Comparison of ENCODE assay signal across 17 cellular contexts in genomic region chr1:234870582-234870981, GRCh38.
DNase-seq lines count a peak whose midpoint lies in the region; ATAC-seq and TF ChIP-seq lines count a peak whose summit lies in the region.
"Had no signal": no experiment of that assay in that cellular context is flagged by ENCODE, and none has a peak within 500 bp of the region (broad histone marks: within the 10 kb centered on the region; RNA-seq: fewer than 3 reads in every experiment).

No MANE protein-coding gene starts in this region.

- H2BK5ac ChIP-seq in mesenchymal stem cell (ENCODE audit: low read depth, low read length, poor library complexity, severe bottlenecking): no peak overlapping the region

- H3K4me1 Mint-ChIP-seq in CD8-positive, alpha-beta memory T cell: peaks cover 6 to 12% (median 12%) of the 10 kb centered on the region in 3 donors

- H3K27me3 ChIP-seq in CD8-positive, alpha-beta memory T cell (ENCODE audit: insufficient read depth, low read length, poor library complexity, severe bottlenecking): no peaks in the 10 kb centered on the region
- H3K27me3 ChIP-seq in Panc1 (ENCODE audit: control insufficient read depth, insufficient read depth, low read length) (no peaks in the 10 kb centered on the region), mesenchymal stem cell (ENCODE audit: control insufficient read depth in 1 of 2, insufficient read depth in 1 of 2, low read length in 2 of 2) (no peaks in the 10 kb centered on the region), prostate gland (replicated peaks; ENCODE audit: insufficient read depth) (no peaks in the 10 kb centered on the region)

- no peak overlapping the region for H2AFZ ChIP-seq in mesenchymal stem cell (ENCODE audit: low read depth, low read length)

- H2BK120ac ChIP-seq in mesenchymal stem cell (ENCODE audit: low read depth, low read length): no peak overlapping the region

- no peak overlapping the region for H3K18ac ChIP-seq in mesenchymal stem cell (ENCODE audit: low read depth in 1 of 2, low read length in 2 of 2)

- peak overlapping the region; percentile 22 for H3K27ac ChIP-seq in CD8-positive, alpha-beta memory T cell (ENCODE audit: low read depth, low read length)
- H3K27ac ChIP-seq in Panc1 (ENCODE audit: low read length) (peak overlapping the region; percentile 90), mesenchymal stem cell (ENCODE audit: low read length, poor library complexity, severe bottlenecking) (no peak overlapping the region), prostate gland (no peak overlapping the region)
- H3K27ac ChIP-seq: SK-N-MC had no signal

- in situ Hi-C loops in Panc1 (cut with HindIII; ENCODE audit: low pct_unique_long_range_greater_than_20kb, low sequenced_read_pairs): no loop called here

- intact Hi-C loops in Panc1 (cut with micrococcal nuclease; ENCODE audit: unreplicated experiment): loop anchor here (10.0 kb wide), 2 partner anchors 204 to 256 kb away; partner anchors contain the start of gene IRF2BP2
- intact Hi-C loops in prostate gland (cut with DNase I): no loop called here

- no peak overlapping the region for H3K9ac ChIP-seq in mesenchymal stem cell (ENCODE audit: low read length)

- H3K23ac ChIP-seq in mesenchymal stem cell (ENCODE audit: low read length in 2 of 2): no peak overlapping the region

- H3K4me3 Mint-ChIP-seq in CD8-positive, alpha-beta memory T cell: no peak overlapping the region
- H3K4me3 Mint-ChIP-seq: B cell; CD4-positive, alpha-beta T cell had no signal

- no peaks in the 10 kb centered on the region for H3K79me1 ChIP-seq in mesenchymal stem cell (replicated peaks; ENCODE audit: low read length, poor library complexity, severe bottlenecking)

- H3K4ac ChIP-seq in mesenchymal stem cell (ENCODE audit: low read depth in 1 of 2, low read length in 2 of 2): no peak overlapping the region

- DNase-seq in NCI-H82 (lab: John Stamatoyannopoulos, UW) (peak; percentile 23), NCI-H82 treated with DMSO at 0.1 percent for 48 hours (lab: John Stamatoyannopoulos, UW; ENCODE audit: unreplicated experiment) (no peak), Panc1 (ENCODE audit: low read depth, low spot score) (no peak), mesenchymal stem cell (no peak), pons (ENCODE audit: low spot score) (no peak), cortex of kidney (lab: John Stamatoyannopoulos, UW) (no peak), prostate gland (ENCODE audit: low spot score) (no peak)
- DNase-seq in CD8-positive, alpha-beta memory T cell: no peak
- DNase-seq: 8988T; CD4-positive, alpha-beta T cell; GOT3; KG1; NCI-H187 treated with DMSO at 0.1 percent for 48 hours; NCI-H226; SHP77 had no signal

- H3K27ac Mint-ChIP-seq in CD8-positive, alpha-beta memory T cell: peak overlapping the region in 1 of 8 donors; percentile 88
- H3K27ac Mint-ChIP-seq: B cell; CD4-positive, alpha-beta T cell had no signal

- no peak for TF ChIP-seq POLR2A in prostate gland (IDR thresholded peaks at IDR 0.05)

- H3K27me3 Mint-ChIP-seq in CD8-positive, alpha-beta memory T cell: no peaks in the 10 kb centered on the region
- H3K27me3 Mint-ChIP-seq: B cell; CD4-positive, alpha-beta T cell had no signal

- no peaks in the 10 kb centered on the region for H3K9me3 ChIP-seq in CD8-positive, alpha-beta memory T cell (ENCODE audit: low read length)
- no peaks in the 10 kb centered on the region for H3K9me3 ChIP-seq in Panc1 (ENCODE audit: control insufficient read depth, insufficient read depth, low read depth, low read length)
- peaks cover 1% of the 10 kb centered on the region for H3K9me3 ChIP-seq in mesenchymal stem cell (ENCODE audit: control insufficient read depth, low read length)
- H3K9me3 ChIP-seq in prostate gland: no peaks in the 10 kb centered on the region

- H4K91ac ChIP-seq in mesenchymal stem cell (ENCODE audit: low read length): peak overlapping the region; percentile 28

- no peaks in the 10 kb centered on the region for H3K9me3 Mint-ChIP-seq in CD8-positive, alpha-beta memory T cell
- H3K9me3 Mint-ChIP-seq: CD4-positive, alpha-beta T cell had no signal

- H3K4me1 ChIP-seq in CD8-positive, alpha-beta memory T cell (ENCODE audit: insufficient read depth, low read length): no peaks in the 10 kb centered on the region
- H3K4me1 ChIP-seq in Panc1 (ENCODE audit: control insufficient read depth, insufficient read depth, low read length) (peaks cover 63% of the 10 kb centered on the region), mesenchymal stem cell (ENCODE audit: control insufficient read depth, insufficient read depth, low read depth, low read length) (peaks cover 23% of the 10 kb centered on the region), prostate gland (replicated peaks) (no peaks in the 10 kb centered on the region)

- TF ChIP-seq CTCF in Panc1 (IDR thresholded peaks at IDR 0.05) (no peak), prostate gland (IDR thresholded peaks at IDR 0.05) (no peak)

- 89% methylated on average over 7 of the region's 7 CpGs for WGBS in mesenchymal stem cell
- 92% methylated on average over 7 of the region's 7 CpGs for WGBS in prostate gland

- peak; percentile 33; the same call in 1 of the 2 replicates for ATAC-seq in Panc1

- peak overlapping the region; percentile 2 for H2BK15ac ChIP-seq in mesenchymal stem cell (ENCODE audit: low read depth, poor library complexity, severe bottlenecking)

- POLR2A ChIA-PET in CD8-positive, alpha-beta memory T cell (lab: Charles Lee): no interaction called here
- POLR2A ChIA-PET in Panc1 (lab: Charles Lee): interaction anchor here (0.6 kb wide), 1 partner anchor 46 kb away, joined by 3 read pairs; no protein-coding TSS in a partner anchor

- H2BK12ac ChIP-seq in mesenchymal stem cell (ENCODE audit: low read length in 2 of 2): peak overlapping the region; percentile 20 to 21

- CTCF ChIA-PET in CD8-positive, alpha-beta memory T cell (lab: Charles Lee): no interaction called here
- CTCF ChIA-PET in Panc1 (lab: Charles Lee): no interaction called here

- H3K4me3 ChIP-seq in CD8-positive, alpha-beta memory T cell (ENCODE audit: low read length): no peak overlapping the region
- H3K4me3 ChIP-seq in Panc1 (ENCODE audit: low read depth in 2 of 2, low read length in 2 of 2) (no peak overlapping the region), mesenchymal stem cell (ENCODE audit: insufficient read depth in 1 of 2, low read depth in 1 of 2, low read length in 2 of 2) (no peak overlapping the region), prostate gland (no peak overlapping the region)
- H3K4me3 ChIP-seq: SK-N-MC had no signal

- H3K36me3 ChIP-seq in CD8-positive, alpha-beta memory T cell (ENCODE audit: insufficient read depth, low read length): no peaks in the 10 kb centered on the region
- H3K36me3 ChIP-seq in Panc1 (ENCODE audit: control insufficient read depth, insufficient read depth, low read length): no peaks in the 10 kb centered on the region
- H3K36me3 ChIP-seq in mesenchymal stem cell (ENCODE audit: control insufficient read depth in 1 of 2, insufficient read depth in 2 of 2, low read depth in 1 of 2, low read length in 2 of 2): no peaks in the 10 kb centered on the region
- H3K36me3 ChIP-seq in prostate gland: no peaks in the 10 kb centered on the region

- H3K36me3 Mint-ChIP-seq in CD8-positive, alpha-beta memory T cell: no peaks in the 10 kb centered on the region

- no peak overlapping the region for H3K14ac ChIP-seq in mesenchymal stem cell (ENCODE audit: low read length in 2 of 2)

- peak overlapping the region; percentile 43 for H4K8ac ChIP-seq in mesenchymal stem cell (ENCODE audit: low read length)

- no TSS peak for BruUV-seq in Panc1 (replicated peaks; lab: Mats Ljungman, UMichigan)

- no peak overlapping the region for H3K4me2 ChIP-seq in mesenchymal stem cell (ENCODE audit: low read length, poor library complexity, severe bottlenecking)

- H2AK5ac ChIP-seq in mesenchymal stem cell (ENCODE audit: low read length, severe bottlenecking): peak overlapping the region; percentile 67

Comparison
In these comparisons a context has a peak if more than half of its experiments do, and no peak if none do; other contexts are left out.
1. H3K27ac ChIP-seq: peak in CD8-positive, alpha-beta memory T cell (single experiment) and Panc1 (single experiment); none in mesenchymal stem cell (single experiment) and prostate gland (0 of 2).